ENCODE assay signal across 30 cellular contexts in genomic region chr15:101550124-101550523, GRCh38.
"Had no signal": no experiment of that assay in that cellular context is flagged by ENCODE, and none has a peak within 500 bp of the region (broad histone marks: within the 10 kb centered on the region; RNA-seq: fewer than 3 reads in every experiment).

No MANE protein-coding gene starts in this region.

- H3K9me3 ChIP-seq: adrenal gland, ascending aorta, body of pancreas had no signal

- H3K36me3 ChIP-seq: adrenal gland, ascending aorta, brain microvascular endothelial cell, breast epithelium, cardiac muscle cell had no signal

- ATAC-seq: activated naive CD4-positive, alpha-beta T cell treated with anti-CD3 and anti-CD28 coated beads, Interleukin-2, amount 50 U/mL, for 72 hours; activated naive CD8-positive, alpha-beta T cell treated with anti-CD3 and anti-CD28 coated beads, Interleukin-2, amount 50 U/mL, for 24 hours; activated T-cell treated with anti-CD3 and anti-CD28 coated beads, Interleukin-2, amount 50 U/mL, for 4 hours; activated T-cell treated with anti-CD3 and anti-CD28 coated beads, Interleukin-2, amount 50 U/mL, for 72 hours; activated T-helper 17 cell treated with anti-CD3 and anti-CD28 coated beads, Interleukin-2, amount 50 U/mL, for 72 hours; body of pancreas had no signal

- H3K4me3 ChIP-seq: adrenal gland, ascending aorta, body of pancreas, breast epithelium, cardiac muscle cell had no signal

- H3K27ac ChIP-seq: adrenal gland, ascending aorta, body of pancreas, brain microvascular endothelial cell, breast epithelium, cardiac muscle cell had no signal

- H3K4me1 ChIP-seq: adrenal gland, ascending aorta, body of pancreas, breast epithelium had no signal

- H3K27me3 ChIP-seq: ascending aorta, body of pancreas had no signal

- DNase-seq: activated effector memory CD4-positive, alpha-beta T cell treated with anti-CD3 and anti-CD28 coated beads, Interleukin-2, amount 50 U/mL, for 16 hours; activated effector memory CD4-positive, alpha-beta T cell treated with Interleukin-2 at 50 U/mL for 16 hours; activated gamma-delta T cell; activated gamma-delta T cell treated with Interleukin-2 at 50 U/mL for 16 hours; activated naive CD4-positive, alpha-beta T cell; activated naive CD4-positive, alpha-beta T cell treated with anti-CD3 and anti-CD28 coated beads for 36 hours; activated naive CD4-positive, alpha-beta T cell treated with anti-CD3 and anti-CD28 coated beads, Interleukin-2, amount 10 ng/mL, durations not matched to agents 7 days and 5 days; activated naive CD4-positive, alpha-beta T cell treated with anti-CD3 and anti-CD28 coated beads, Interleukin-2, amount 50 U/mL, for 16 hours; activated naive CD4-positive, alpha-beta T cell treated with Interleukin-2 at 50 U/mL for 16 hours; activated naive CD8-positive, alpha-beta T cell treated with anti-CD3 and anti-CD28 coated beads for 36 hours; activated naive CD8-positive, alpha-beta T cell treated with anti-CD3 and anti-CD28 coated beads, Interleukin-2, amount 10 ng/mL, durations not matched to agents 7 days and 5 days; activated naive CD8-positive, alpha-beta T cell treated with anti-CD3 and anti-CD28 coated beads, Interleukin-2, amount 50 U/mL, for 24 hours; activated T-cell treated with anti-CD3 and anti-CD28 coated beads, Interleukin-2, amount 50 U/mL, for 4 hours; activated T-cell treated with anti-CD3 and anti-CD28 coated beads, Interleukin-2, amount 50 U/mL, for 48 hours; activated T-cell treated with anti-CD3 and anti-CD28 coated beads, Interleukin-2, amount 50 U/mL, for 72 hours; adrenal gland; amniotic stem cell; amygdala; anterior cingulate cortex; aorta; body of pancreas; brain microvascular endothelial cell; caudate nucleus; central memory CD4-positive, alpha-beta T cell; cerebellar nuclear complex had no signal
